9 cellular contexts compared by ENCODE assay signal in the genomic region with DNA sequence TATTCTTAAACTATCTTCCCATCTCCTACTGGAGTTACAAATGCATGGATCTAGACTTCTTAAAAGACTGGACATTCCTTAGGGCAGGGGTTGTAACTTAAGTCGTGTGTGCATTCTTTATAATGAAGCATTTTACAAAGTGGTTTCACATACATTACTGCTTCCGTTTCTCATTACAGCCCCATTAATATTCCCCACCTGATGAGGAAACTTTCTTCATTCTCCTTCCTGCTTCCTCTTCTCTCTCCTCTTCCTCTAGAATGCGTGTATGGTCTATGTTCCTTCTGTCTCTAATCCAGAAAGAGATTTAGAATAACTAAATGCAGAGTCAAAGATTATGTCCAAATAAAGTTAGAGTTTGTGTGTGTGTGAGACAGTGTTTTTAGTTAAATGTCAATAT. TPM values are rescaled to one million over a fixed set of nuclear protein-coding genes. Genes with fewer than 3 reads are reported as not detected.
DNase-seq lines count a peak whose midpoint lies in the region; ATAC-seq and TF ChIP-seq lines count a peak whose summit lies in the region.
"Had no signal": no experiment of that assay in that cellular context is flagged by ENCODE, and none has a peak within 500 bp of the region (broad histone marks: within the 10 kb centered on the region; RNA-seq: fewer than 3 reads in every experiment).

No MANE protein-coding gene starts in this region.

- ATAC-seq in activated CD8-positive, alpha-beta memory T cell treated with anti-CD3 and anti-CD28 coated beads, Interleukin-2, amount 10 ng/mL, durations not matched to agents 7 days and 5 days = no peak
- ATAC-seq in T-cell (replicated peaks in 1 of 4) (no peak), thoracic aorta (ENCODE audit: insufficient number of reproducible peaks, low FRiP score, low read depth) (no peak)

- peaks cover 30% of the 10 kb centered on the region for H3K36me3 Mint-ChIP-seq in activated CD8-positive, alpha-beta memory T cell treated with anti-CD3 and anti-CD28 coated beads, Interleukin-2, amount 10 ng/mL, durations not matched to agents 7 days and 5 days
- peaks cover 10% of the 10 kb centered on the region for H3K36me3 Mint-ChIP-seq in T-cell

- H3K9me3 Mint-ChIP-seq in activated CD8-positive, alpha-beta memory T cell treated with anti-CD3 and anti-CD28 coated beads, Interleukin-2, amount 10 ng/mL, durations not matched to agents 7 days and 5 days (ENCODE audit: low read depth) = no peaks in the 10 kb centered on the region
- no peaks in the 10 kb centered on the region for H3K9me3 Mint-ChIP-seq in T-cell

- peak overlapping the region; percentile 99 for H3K4me3 Mint-ChIP-seq in activated CD8-positive, alpha-beta memory T cell treated with anti-CD3 and anti-CD28 coated beads, Interleukin-2, amount 10 ng/mL, durations not matched to agents 7 days and 5 days
- H3K4me3 Mint-ChIP-seq in T-cell = peak overlapping the region; percentile 32 to 96 (median 88)

- no peaks in the 10 kb centered on the region for H3K9me3 ChIP-seq in thoracic aorta

- TF ChIP-seq CTCF in thoracic aorta (IDR thresholded peaks at IDR 0.05) = no peak

- no peak for TF ChIP-seq POLR2A in erythroblast (IDR thresholded peaks at IDR 0.05; ENCODE audit: low read length)

- POLR2A ChIA-PET in T-cell (lab: Charles Lee) = interaction anchor here in 1 of 2 donors (0.6 kb wide), 1 partner anchor 168 kb away, joined by 3 read pairs; no protein-coding TSS in a partner anchor

- CTCF ChIA-PET in activated CD8-positive, alpha-beta memory T cell treated with anti-CD3 and anti-CD28 coated beads, Interleukin-2, amount 10 ng/mL, durations not matched to agents 7 days and 5 days (lab: Charles Lee) = interaction anchor here (0.6 to 2.1 kb wide), 6 partner anchors 11 to 120 kb away, joined by 3 to 9 read pairs (median 5); no protein-coding TSS in a partner anchor
- CTCF ChIA-PET in T-cell (lab: Charles Lee) = interaction anchor here in 1 of 2 donors (0.6 to 1.3 kb wide), 8 partner anchors 10 to 578 kb away, joined by 3 to 6 read pairs (median 4); no protein-coding TSS in a partner anchor

- H3K27ac Mint-ChIP-seq in activated CD8-positive, alpha-beta memory T cell treated with anti-CD3 and anti-CD28 coated beads, Interleukin-2, amount 10 ng/mL, durations not matched to agents 7 days and 5 days = peak overlapping the region; percentile 97
- H3K27ac Mint-ChIP-seq in T-cell = peak overlapping the region; percentile 94 to 98

- no peaks in the 10 kb centered on the region for H3K27me3 ChIP-seq in thoracic aorta (replicated peaks; ENCODE audit: insufficient read depth)

- no peaks in the 10 kb centered on the region for H3K27me3 Mint-ChIP-seq in activated CD8-positive, alpha-beta memory T cell treated with anti-CD3 and anti-CD28 coated beads, Interleukin-2, amount 10 ng/mL, durations not matched to agents 7 days and 5 days
- H3K27me3 Mint-ChIP-seq in T-cell = no peaks in the 10 kb centered on the region

- peaks cover 35 to 71% of the 10 kb centered on the region in 2 donors for H3K4me1 ChIP-seq in thoracic aorta (ENCODE audit: control insufficient read depth in 1 of 2, low read depth in 2 of 2)

- peaks cover 53% of the 10 kb centered on the region for H3K4me1 Mint-ChIP-seq in activated CD8-positive, alpha-beta memory T cell treated with anti-CD3 and anti-CD28 coated beads, Interleukin-2, amount 10 ng/mL, durations not matched to agents 7 days and 5 days
- peaks cover 69 to 79% (median 72%) of the 10 kb centered on the region in 3 donors for H3K4me1 Mint-ChIP-seq in T-cell

- peak overlapping the region; percentile 98 to 100 for H3K27ac ChIP-seq in thoracic aorta

- no peaks in the 10 kb centered on the region for H3K36me3 ChIP-seq in thoracic aorta

- no peak overlapping the region for H3K4me3 ChIP-seq in thoracic aorta

- DNase-seq in activated CD8-positive, alpha-beta memory T cell treated with anti-CD3 and anti-CD28 coated beads, Interleukin-2, amount 10 ng/mL, durations not matched to agents 7 days and 5 days = no peak
- no peak for DNase-seq in activated CD8-positive, alpha-beta memory T cell treated with anti-CD3 and anti-CD28 coated beads for 24 hours
- DNase-seq in T-cell (no peak), left kidney (ENCODE audit: low read depth, low spot score) (peak; percentile 12), thoracic aorta (ENCODE audit: low spot score) (no peak), COLO829 (ENCODE audit: low spot score) (no peak), NCI-H128 (lab: John Stamatoyannopoulos, UW; ENCODE audit: unreplicated experiment) (no peak), erythroblast (lab: John Stamatoyannopoulos, UW) (no peak)
- DNase-seq: cerebellar nuclear complex had no signal

RNA-seq across cellular contexts. Expression of a gene that starts 1.8 kb away (rescaled TPM):
- 100 to 1,000 TPM; 647 to 727 TPM for total RNA-seq in activated CD8-positive, alpha-beta memory T cell treated with anti-CD3 and anti-CD28 coated beads, Interleukin-2, amount 10 ng/mL, durations not matched to agents 7 days and 5 days
- total RNA-seq in T-cell (100 to 1,000 TPM; 293 to 345 (median 298) TPM), thoracic aorta (100 to 1,000 TPM; 315 to 409 TPM)

RNA-seq across cellular contexts. Expression of a gene that starts 58.4 kb away (rescaled TPM):
- total RNA-seq in activated CD8-positive, alpha-beta memory T cell treated with anti-CD3 and anti-CD28 coated beads, Interleukin-2, amount 10 ng/mL, durations not matched to agents 7 days and 5 days = 10 to 100 TPM; 74.1 to 96.6 TPM
- total RNA-seq in T-cell (10 to 100 TPM; 44.4 to 72.6 (median 53.1) TPM), thoracic aorta (10 to 100 TPM; 68.5 to 89.8 TPM)
